12 cellular contexts compared by ENCODE assay signal in genomic region chr12:10362325-10362724, GRCh38. TPM values are rescaled to one million over a fixed set of nuclear protein-coding genes. Genes with fewer than 3 reads are reported as not detected.
A peak's percentile ranks its signal among the peaks of the same experiment; 100 is the strongest.
DNase-seq lines count a peak whose midpoint lies in the region; ATAC-seq and TF ChIP-seq lines count a peak whose summit lies in the region.
"Had no signal": no experiment of that assay in that cellular context is flagged by ENCODE, and none has a peak within 500 bp of the region (broad histone marks: within the 10 kb centered on the region; RNA-seq: fewer than 3 reads in every experiment).

No MANE protein-coding gene starts in this region.

- H3K9me2 ChIP-seq in GM23338 (ENCODE audit: insufficient read depth), result no peaks in the 10 kb centered on the region

- no TSS peak for BruUV-seq in Panc1 (replicated peaks; lab: Mats Ljungman, UMichigan)

- TF ChIP-seq CTCF in GM23338 (conservative IDR thresholded peaks at IDR 0.05; ENCODE audit: low read depth in 2 of 2) (no peak), Panc1 (IDR thresholded peaks at IDR 0.05) (no peak), stomach (IDR thresholded peaks at IDR 0.05) (no peak), glutamatergic neuron (IDR thresholded peaks at IDR 0.05; ENCODE audit: partially characterized antibody, unreplicated experiment) (no peak)

- H3K36me3 ChIP-seq in GM23338 (ENCODE audit: insufficient read depth), result no peaks in the 10 kb centered on the region
- H3K36me3 ChIP-seq in Panc1 (ENCODE audit: control insufficient read depth, insufficient read depth, low read length), result no peaks in the 10 kb centered on the region
- no peaks in the 10 kb centered on the region for H3K36me3 ChIP-seq in stomach

- H3K36me3 Mint-ChIP-seq in GM23338 (ENCODE audit: low read depth) (peaks cover 32% of the 10 kb centered on the region; the same call in 2 of the 3 replicates), glutamatergic neuron (ENCODE audit: unreplicated experiment) (no peaks in the 10 kb centered on the region)

- no peak for DNase-seq in GM23338 (ENCODE audit: low spot score)
- no peak for DNase-seq in Panc1 (ENCODE audit: low read depth, low spot score)
- peak; percentile 9 for DNase-seq in globus pallidus (ENCODE audit: low spot score)
- no peak for DNase-seq in stomach
- DNase-seq in NCI-H524 treated with DMSO at 0.1 percent for 48 hours (lab: John Stamatoyannopoulos, UW), result no peak
- no peak for DNase-seq in glutamatergic neuron
- DNase-seq: DND-41; effector memory CD4-positive, alpha-beta T cell; stimulated activated CD4-positive, alpha-beta T cell treated with anti-CD3 and anti-CD28 coated beads, Interleukin-2, amount 100 ng/mL, for 24 hours had no signal

- no peak overlapping the region for H3K4me3 ChIP-seq in GM23338
- H3K4me3 ChIP-seq in Panc1 (ENCODE audit: low read depth in 2 of 2, low read length in 2 of 2), result no peak overlapping the region
- H3K4me3 ChIP-seq in stomach, result peak overlapping the region in 1 of 4 donors; percentile 3

- ATAC-seq in GM23338 (no peak), Panc1 (no peak), HG03342 (IDR thresholded peaks at IDR 0.05; ENCODE audit: unreplicated experiment) (no peak), GM21717 (IDR thresholded peaks at IDR 0.05; ENCODE audit: unreplicated experiment) (no peak)

- peaks cover under 1% of the 10 kb centered on the region; the same call in 1 of the 2 replicates for H3K9me3 ChIP-seq in Panc1 (ENCODE audit: control insufficient read depth, insufficient read depth, low read depth, low read length)
- no peaks in the 10 kb centered on the region for H3K9me3 ChIP-seq in stomach

- H3F3A ChIP-seq in GM23338 (replicated peaks; ENCODE audit: low read depth), result no peaks in the 10 kb centered on the region

- H3K4me1 ChIP-seq in GM23338 (ENCODE audit: insufficient read depth) (peaks cover 47% of the 10 kb centered on the region), Panc1 (ENCODE audit: control insufficient read depth, insufficient read depth, low read length) (peaks cover 21% of the 10 kb centered on the region), stomach (peaks cover 29 to 62% (median 42%) of the 10 kb centered on the region in 4 donors)

- TF ChIP-seq POLR2A in stomach (IDR thresholded peaks at IDR 0.05), result no peak

- no peak overlapping the region for H2AFZ ChIP-seq in GM23338

- peak overlapping the region; percentile 75; the same call in 1 of the 2 replicates for H3K27ac ChIP-seq in GM23338 (ENCODE audit: low read depth)
- H3K27ac ChIP-seq in Panc1 (ENCODE audit: low read length), result peak overlapping the region; percentile 94
- H3K27ac ChIP-seq in stomach, result peak overlapping the region; percentile 62 to 97 (median 93)
- H3K27ac ChIP-seq: KMS-11 had no signal

- intact Hi-C loops in Panc1 (cut with micrococcal nuclease; ENCODE audit: unreplicated experiment) (no loop called here), stomach (cut with DNase I; ENCODE audit: low total_unique reads) (no loop called here)

- H3K79me2 ChIP-seq in GM23338 (replicated peaks; ENCODE audit: insufficient read depth), result no peaks in the 10 kb centered on the region

- no peaks in the 10 kb centered on the region for H4K20me1 ChIP-seq in GM23338 (replicated peaks; ENCODE audit: insufficient read depth)

- H3K27me3 ChIP-seq in GM23338 (ENCODE audit: insufficient read depth) (no peaks in the 10 kb centered on the region), Panc1 (ENCODE audit: control insufficient read depth, insufficient read depth, low read length) (no peaks in the 10 kb centered on the region), stomach (no peaks in the 10 kb centered on the region)

- CTCF ChIA-PET in Panc1 (lab: Charles Lee), result no interaction called here

- TF ChIP-seq EP300 in stomach (IDR thresholded peaks at IDR 0.05), result no peak

- H3K4me1 Mint-ChIP-seq in GM23338 (peaks cover 25% of the 10 kb centered on the region), glutamatergic neuron (ENCODE audit: low read depth, unreplicated experiment) (peaks cover 2% of the 10 kb centered on the region)

- H3K27ac Mint-ChIP-seq in GM23338 (0 out of 2 replicates have a peak overlapping the region, but pooled peaks have one; percentile 51), glutamatergic neuron (ENCODE audit: unreplicated experiment) (no peak overlapping the region)

- POLR2A ChIA-PET in Panc1 (lab: Charles Lee), result no interaction called here

- H3K27me3 Mint-ChIP-seq in GM23338 (ENCODE audit: insufficient read depth, low read depth, poor library complexity) (peaks cover 7% of the 10 kb centered on the region), glutamatergic neuron (ENCODE audit: unreplicated experiment) (no peaks in the 10 kb centered on the region)

- H3K4me3 Mint-ChIP-seq in GM23338 (peak overlapping the region; percentile 42; the same call in 1 of the 3 replicates), glutamatergic neuron (ENCODE audit: unreplicated experiment) (no peak overlapping the region)

- H3K4me2 ChIP-seq in GM23338, result peak overlapping the region; percentile 86
- H3K4me2 ChIP-seq: KMS-11 had no signal

- peaks cover 23% of the 10 kb centered on the region; the same call in 2 of the 3 replicates for H3K9me3 Mint-ChIP-seq in GM23338
- no peaks in the 10 kb centered on the region for H3K9me3 Mint-ChIP-seq in glutamatergic neuron (ENCODE audit: unreplicated experiment)

- 35 to 47% (median 42%) methylated on average over 3 of the region's 3 CpGs for WGBS in stomach, 5 donors

- in situ Hi-C loops in Panc1 (cut with HindIII; ENCODE audit: low pct_unique_long_range_greater_than_20kb, low sequenced_read_pairs), result no loop called here

TF ChIP-seq in GM23338, 12 proteins besides CTCF, POLR2A, EP300 and RAD21 (continues in another document):
- TF ChIP-seq ZNF331 (CRISPR knock-in tag; IDR thresholded peaks at IDR 0.05; ENCODE audit: low read depth) (no peak), STAT1 (IDR thresholded peaks at IDR 0.05; ENCODE audit: unreplicated experiment) (no peak), ZNF114 (CRISPR knock-in tag; IDR thresholded peaks at IDR 0.05) (no peak), JUNB (IDR thresholded peaks at IDR 0.05; ENCODE audit: unreplicated experiment) (no peak), EZH2phosphoT487 (IDR thresholded peaks at IDR 0.05; ENCODE audit: unreplicated experiment) (no peak), EZH2 (IDR thresholded peaks at IDR 0.05; ENCODE audit: low read depth, unreplicated experiment) (no peak), REST (IDR thresholded peaks at IDR 0.05; ENCODE audit: unreplicated experiment) (no peak)

RNA-seq across cellular contexts. Expression of gene KLRK1, which starts 27.5 kb away (rescaled TPM):
- total RNA-seq in GM23338 (2014; rRNA removed; shearing (Covaris generic)), result not detected in 2 replicates
- polyA plus RNA-seq in GM23338 (2016; fragmentation: Nextera tagmentation; extraction: Ambion mirVana) (not detected in 2 replicates), stomach (1 to 10 TPM in 2 of 3 donors, under 1 TPM in 1; 0.50 to 2.4 (median 2.0) TPM)
- total RNA-seq in Panc1 (2021; ENCODE audit: unreplicated experiment) (0.95 TPM), stomach (10 to 100 TPM in 2 of 5 donors, 1 to 10 TPM in 1, not detected in 2; 2.0 to 17.4 (median 12.9) TPM), glutamatergic neuron (ENCODE audit: unreplicated experiment) (not detected)
- polyA plus RNA-seq in Panc1 (2012; ENCODE audit: insufficient read length), result 1.1 TPM

RNA-seq across cellular contexts. Expression of gene KLRC4, which starts 47.2 kb away (rescaled TPM):
- not detected in 2 replicates for total RNA-seq in GM23338 (2014; rRNA removed; shearing (Covaris generic))
- polyA plus RNA-seq in GM23338 (2016; fragmentation: Nextera tagmentation; extraction: Ambion mirVana), result not detected in 2 replicates
- 1.4 TPM for total RNA-seq in Panc1 (2021; ENCODE audit: unreplicated experiment)
- 0.65 TPM for polyA plus RNA-seq in Panc1 (2012; ENCODE audit: insufficient read length)
- 1 to 10 TPM in 1 of 5 donors, not detected in 4; 1.3 TPM for total RNA-seq in stomach
- under 1 TPM in 1 of 3 donors, not detected in 2; 0.13 TPM for polyA plus RNA-seq in stomach
- not detected for total RNA-seq in glutamatergic neuron (ENCODE audit: unreplicated experiment)

RNA-seq across cellular contexts. Expression of gene KLRD1, which starts 54.7 kb away (rescaled TPM):
- 0.03 TPM in 1 of 2 replicates, not detected in the other for total RNA-seq in GM23338 (2014; rRNA removed; shearing (Covaris generic))
- polyA plus RNA-seq in GM23338 (2016; fragmentation: Nextera tagmentation; extraction: Ambion mirVana), result 0.02 and 0.27 TPM in 2 replicates
- not detected for total RNA-seq in Panc1 (2021; ENCODE audit: unreplicated experiment)
- not detected for polyA plus RNA-seq in Panc1 (2012; ENCODE audit: insufficient read length)
- total RNA-seq in stomach, result 10 to 100 TPM in 1 of 5 donors, 1 to 10 TPM in 1, under 1 TPM in 2, not detected in 1; under 0.01 to 15.4 (median 1.4) TPM
- polyA plus RNA-seq in stomach, result 1 to 10 TPM in 1 of 3 donors, under 1 TPM in 2; 0.48 to 1.5 (median 0.50) TPM
- 0.25 TPM for total RNA-seq in glutamatergic neuron (ENCODE audit: unreplicated experiment)

RNA-seq across cellular contexts. Expression of gene KLRC3, which starts 58.1 kb away (rescaled TPM):
- not detected in 2 replicates for total RNA-seq in GM23338 (2014; rRNA removed; shearing (Covaris generic))
- polyA plus RNA-seq in GM23338 (2016; fragmentation: Nextera tagmentation; extraction: Ambion mirVana) (not detected in 2 replicates), stomach (under 1 TPM in 1 of 3 donors, not detected in 2; 0.43 TPM)
- total RNA-seq in Panc1 (2021; ENCODE audit: unreplicated experiment) (0.74 TPM), stomach (1 to 10 TPM in 2 of 5 donors, not detected in 3; 1.3 TPM), glutamatergic neuron (ENCODE audit: unreplicated experiment) (not detected)
- 0.73 TPM for polyA plus RNA-seq in Panc1 (2012; ENCODE audit: insufficient read length)
